In the genomic region with DNA sequence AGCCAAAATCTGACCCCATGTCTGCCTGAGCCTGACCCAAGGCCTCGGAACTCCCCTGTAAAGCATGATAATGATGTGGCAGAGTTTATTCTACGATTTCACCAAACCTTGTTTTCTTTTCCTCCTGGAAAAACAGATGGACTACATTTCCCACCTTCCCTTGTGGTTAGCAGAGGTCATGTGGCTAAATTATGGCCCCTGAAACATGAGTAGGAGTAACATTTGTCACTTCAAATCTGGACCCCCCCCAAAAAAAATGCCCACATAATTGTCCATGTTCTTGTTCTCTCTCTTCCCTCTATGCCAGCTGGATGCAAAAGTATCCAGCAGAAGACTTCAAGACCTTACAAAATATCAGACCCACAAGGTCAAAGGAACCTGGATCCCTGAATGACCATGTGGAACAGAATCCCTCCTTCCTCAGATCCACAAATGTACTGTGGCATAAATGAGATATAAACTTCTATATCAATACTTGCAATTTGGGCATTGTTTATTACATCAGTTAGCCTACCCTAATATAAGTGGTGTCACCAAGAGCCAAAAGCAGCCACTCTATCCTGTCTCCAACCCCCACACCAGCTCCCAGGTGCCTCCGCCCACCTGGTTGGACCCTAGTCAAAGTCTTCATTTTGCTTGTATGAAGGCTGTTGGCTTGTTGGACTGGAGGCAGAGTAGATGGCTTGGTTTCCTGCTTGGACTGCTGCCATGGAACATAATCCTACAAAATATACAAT, we compare ENCODE assay signal across 12 cellular contexts. TPM values are rescaled to one million over a fixed set of nuclear protein-coding genes. Genes with fewer than 3 reads are reported as not detected.
DNase-seq lines count a peak whose midpoint lies in the region; ATAC-seq and TF ChIP-seq lines count a peak whose summit lies in the region.
"Had no signal": no experiment of that assay in that cellular context is flagged by ENCODE, and none has a peak within 500 bp of the region (broad histone marks: within the 10 kb centered on the region; RNA-seq: fewer than 3 reads in every experiment).

No MANE protein-coding gene starts in this region.

- H3K9ac ChIP-seq in endocrine pancreas (ENCODE audit: control insufficient read depth, insufficient read depth, low read length) (no peak overlapping the region), rectal smooth muscle tissue (ENCODE audit: low read length) (no peak overlapping the region)

- H3K9me3 Mint-ChIP-seq in T-cell, result no peaks in the 10 kb centered on the region
- H3K9me3 Mint-ChIP-seq: activated CD8-positive, alpha-beta T cell treated with anti-CD3 and anti-CD28 coated beads for 36 hours had no signal

- ATAC-seq in T-cell (replicated peaks in 1 of 4), result no peak
- no peak for ATAC-seq in left ventricle myocardium superior

- intact Hi-C loops in left ventricle myocardium superior (cut with micrococcal nuclease), result no loop called here

- POLR2A ChIA-PET in T-cell (lab: Charles Lee), result interaction anchor here in 1 of 2 donors (0.6 kb wide), 1 partner anchor 44 kb away, joined by 4 read pairs; no protein-coding TSS in a partner anchor

- no peak overlapping the region for H3K4me3 Mint-ChIP-seq in T-cell
- H3K4me3 Mint-ChIP-seq: activated CD8-positive, alpha-beta T cell treated with anti-CD3 and anti-CD28 coated beads for 36 hours had no signal

- H3K27me3 Mint-ChIP-seq in T-cell, result no peaks in the 10 kb centered on the region
- H3K27me3 Mint-ChIP-seq: activated CD8-positive, alpha-beta T cell treated with anti-CD3 and anti-CD28 coated beads for 36 hours had no signal

- H3K4me3 ChIP-seq in GM12865 (ENCODE audit: low read depth, low read length) (peak overlapping the region; percentile 93), NB4 (ENCODE audit: low read depth, low read length) (peak overlapping the region; percentile 93), endocrine pancreas (ENCODE audit: control insufficient read depth, insufficient read depth, low read length) (peak overlapping the region; percentile 84), rectal smooth muscle tissue (ENCODE audit: low read length) (peak overlapping the region; percentile 91)

- no peaks in the 10 kb centered on the region for H3K36me3 Mint-ChIP-seq in T-cell

- no peaks in the 10 kb centered on the region for H3K4me1 ChIP-seq in endocrine pancreas (ENCODE audit: control insufficient read depth, insufficient read depth, low read length)
- peaks cover 5% of the 10 kb centered on the region for H3K4me1 ChIP-seq in rectal smooth muscle tissue (ENCODE audit: control insufficient read depth, insufficient read depth, low read length)

- no peak for TF ChIP-seq POLR2A in NB4 (IDR thresholded peaks at IDR 0.05; ENCODE audit: extremely low read depth, insufficient read length)

- TF ChIP-seq CTCF in GM12865 (IDR thresholded peaks at IDR 0.05; ENCODE audit: insufficient read depth, low read depth, low read length, missing control alignments), result no peak
- no peak for TF ChIP-seq CTCF in NB4 (IDR thresholded peaks at IDR 0.05; ENCODE audit: low read depth, low read length)

- H3K9me3 ChIP-seq in endocrine pancreas (ENCODE audit: control insufficient read depth, low read length), result no peaks in the 10 kb centered on the region

- no peak overlapping the region for H3K27ac ChIP-seq in rectal smooth muscle tissue (ENCODE audit: low read depth, low read length)

- H3K36me3 ChIP-seq in endocrine pancreas (ENCODE audit: control insufficient read depth, insufficient read depth, low read length) (no peaks in the 10 kb centered on the region), rectal smooth muscle tissue (ENCODE audit: control insufficient read depth, insufficient read depth, low read length) (no peaks in the 10 kb centered on the region)

- no peak for DNase-seq in GM12865 (ENCODE audit: low read depth)
- DNase-seq in NB4 (ENCODE audit: low read depth), result no peak
- DNase-seq in T-cell, result no peak
- DNase-seq in NOMO-1 (lab: John Stamatoyannopoulos, UW; ENCODE audit: unreplicated experiment in 2 of 2), result no peak
- no peak for DNase-seq in left ventricle myocardium superior
- DNase-seq: activated CD8-positive, alpha-beta T cell treated with anti-CD3 and anti-CD28 coated beads for 36 hours; Right ventricle myocardium superior; stimulated activated CD4-positive, alpha-beta T cell treated with anti-CD3 and anti-CD28 coated beads, Interleukin-2, amount 100 ng/mL, for 24 hours had no signal

- peak overlapping the region in 1 of 2 donors; percentile 8 for H3K27ac Mint-ChIP-seq in T-cell
- H3K27ac Mint-ChIP-seq: activated CD8-positive, alpha-beta T cell treated with anti-CD3 and anti-CD28 coated beads for 36 hours had no signal

- peaks cover 0 to 9% (median 8%) of the 10 kb centered on the region in 3 donors for H3K4me1 Mint-ChIP-seq in T-cell

- CTCF ChIA-PET in T-cell (lab: Charles Lee), result interaction anchor here in 1 of 2 donors (0.6 kb wide), 1 partner anchor 75 kb away, joined by 3 read pairs; no protein-coding TSS in a partner anchor

- H3K27me3 ChIP-seq in endocrine pancreas (ENCODE audit: control insufficient read depth, insufficient read depth, low read length) (no peaks in the 10 kb centered on the region), rectal smooth muscle tissue (ENCODE audit: control insufficient read depth, insufficient read depth, low read length) (no peaks in the 10 kb centered on the region)

RNA-seq across cellular contexts. Expression of a gene that starts 1.4 kb away (rescaled TPM):
- total RNA-seq in T-cell (1 to 10 TPM; 2.5 to 3.2 (median 2.8) TPM), left ventricle myocardium superior (6.9 TPM)

RNA-seq across cellular contexts. Expression of a gene that starts 8.2 kb away (rescaled TPM):
- total RNA-seq in T-cell (10 to 100 TPM; 16.7 to 30.2 (median 27.3) TPM), left ventricle myocardium superior (11.0 TPM)

RNA-seq across cellular contexts. Expression of a gene that starts 31.6 kb away (rescaled TPM):
- total RNA-seq in T-cell, result not detected
- total RNA-seq in left ventricle myocardium superior, result not detected
- total RNA-seq: activated CD8-positive, alpha-beta T cell treated with anti-CD3 and anti-CD28 coated beads for 36 hours; frontal cortex; mucosa of gallbladder; Right ventricle myocardium superior had no signal

RNA-seq across cellular contexts. Expression of a gene that starts 36.2 kb away (rescaled TPM):
- total RNA-seq in T-cell (10 to 100 TPM in 4 of 5 donors, 1 to 10 TPM in 1; 7.3 to 14.9 (median 11.4) TPM), left ventricle myocardium superior (18.3 TPM)

RNA-seq across cellular contexts. Expression of a gene that starts 57.8 kb away (rescaled TPM):
- total RNA-seq in T-cell, result 1 to 10 TPM in 4 of 5 donors, under 1 TPM in 1; 0.70 to 1.8 (median 1.3) TPM
- 17.4 TPM for total RNA-seq in left ventricle myocardium superior
